Comparison of ENCODE assay signal across 1 cellular context in the genomic region with DNA sequence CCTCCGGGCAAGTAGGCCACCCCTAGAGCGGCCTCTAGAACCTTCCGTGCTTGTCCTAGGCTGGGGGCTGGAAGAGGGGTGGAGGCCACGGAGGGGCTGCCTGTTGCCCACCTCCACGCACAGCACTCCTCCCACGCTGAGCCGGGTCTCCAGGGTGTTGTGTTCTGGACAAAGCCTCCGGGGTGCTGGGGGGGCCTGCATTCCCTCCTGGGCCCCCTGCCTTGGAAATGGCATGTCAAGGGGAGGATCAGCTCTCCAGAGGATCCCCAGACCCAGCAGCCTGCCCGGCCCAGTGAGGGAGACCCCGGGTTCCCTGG.
TF ChIP-seq lines count a peak whose summit lies in the region.

No MANE protein-coding gene starts in this region.

TF ChIP-seq in HepG2, 621 proteins besides CTCF, POLR2A, EP300 and RAD21:
- TF ChIP-seq, protein P1, sequence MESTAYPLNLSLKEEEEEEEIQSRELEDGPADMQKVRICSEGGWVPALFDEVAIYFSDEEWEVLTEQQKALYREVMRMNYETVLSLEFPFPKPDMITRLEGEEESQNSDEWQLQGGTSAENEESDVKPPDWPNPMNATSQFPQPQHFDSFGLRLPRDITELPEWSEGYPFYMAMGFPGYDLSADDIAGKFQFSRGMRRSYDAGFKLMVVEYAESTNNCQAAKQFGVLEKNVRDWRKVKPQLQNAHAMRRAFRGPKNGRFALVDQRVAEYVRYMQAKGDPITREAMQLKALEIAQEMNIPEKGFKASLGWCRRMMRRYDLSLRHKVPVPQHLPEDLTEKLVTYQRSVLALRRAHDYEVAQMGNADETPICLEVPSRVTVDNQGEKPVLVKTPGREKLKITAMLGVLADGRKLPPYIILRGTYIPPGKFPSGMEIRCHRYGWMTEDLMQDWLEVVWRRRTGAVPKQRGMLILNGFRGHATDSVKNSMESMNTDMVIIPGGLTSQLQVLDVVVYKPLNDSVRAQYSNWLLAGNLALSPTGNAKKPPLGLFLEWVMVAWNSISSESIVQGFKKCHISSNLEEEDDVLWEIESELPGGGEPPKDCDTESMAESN (CRISPR knock-in tag; conservative IDR thresholded peaks at IDR 0.05), result 0 out of 2 replicates have a peak, but pooled peaks have one; percentile 0
- TF ChIP-seq KDM5A (IDR thresholded peaks at IDR 0.05; ENCODE audit: borderline replicate concordance, low read length) (no peak), ZNF431 (CRISPR knock-in tag; IDR thresholded peaks at IDR 0.05; ENCODE audit: borderline replicate concordance, low read depth) (no peak), ZNF547 (CRISPR knock-in tag; IDR thresholded peaks at IDR 0.05) (0 out of 2 replicates have a peak, but pooled peaks have one; percentile 0), ZNF687 (CRISPR knock-in tag; IDR thresholded peaks at IDR 0.05) (peak; percentile 9), HIVEP1 (CRISPR knock-in tag; IDR thresholded peaks at IDR 0.05) (0 out of 2 replicates have a peak, but pooled peaks have one; percentile 1), FOXM1 (CRISPR knock-in tag; IDR thresholded peaks at IDR 0.05) (no peak), TOE1 (CRISPR knock-in tag; IDR thresholded peaks at IDR 0.05) (no peak), ERF (CRISPR knock-in tag; IDR thresholded peaks at IDR 0.05) (no peak), ZNF724P (CRISPR knock-in tag; IDR thresholded peaks at IDR 0.05; ENCODE audit: borderline replicate concordance) (no peak), ZNF543 (CRISPR knock-in tag; IDR thresholded peaks at IDR 0.05) (peak; percentile 69; the same call in 1 of the 2 replicates), ZNF296 (CRISPR knock-in tag; conservative IDR thresholded peaks at IDR 0.05) (0 out of 2 replicates have a peak, but pooled peaks have one; percentile 11), ZNF564 (CRISPR knock-in tag; IDR thresholded peaks at IDR 0.05) (no peak)
- TF ChIP-seq, protein P2, sequence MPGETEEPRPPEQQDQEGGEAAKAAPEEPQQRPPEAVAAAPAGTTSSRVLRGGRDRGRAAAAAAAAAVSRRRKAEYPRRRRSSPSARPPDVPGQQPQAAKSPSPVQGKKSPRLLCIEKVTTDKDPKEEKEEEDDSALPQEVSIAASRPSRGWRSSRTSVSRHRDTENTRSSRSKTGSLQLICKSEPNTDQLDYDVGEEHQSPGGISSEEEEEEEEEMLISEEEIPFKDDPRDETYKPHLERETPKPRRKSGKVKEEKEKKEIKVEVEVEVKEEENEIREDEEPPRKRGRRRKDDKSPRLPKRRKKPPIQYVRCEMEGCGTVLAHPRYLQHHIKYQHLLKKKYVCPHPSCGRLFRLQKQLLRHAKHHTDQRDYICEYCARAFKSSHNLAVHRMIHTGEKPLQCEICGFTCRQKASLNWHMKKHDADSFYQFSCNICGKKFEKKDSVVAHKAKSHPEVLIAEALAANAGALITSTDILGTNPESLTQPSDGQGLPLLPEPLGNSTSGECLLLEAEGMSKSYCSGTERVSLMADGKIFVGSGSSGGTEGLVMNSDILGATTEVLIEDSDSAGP (CRISPR knock-in tag; IDR thresholded peaks at IDR 0.05; ENCODE audit: borderline replicate concordance), result peak; percentile 50; the same call in 1 of the 2 replicates
- TF ChIP-seq, protein P3, sequence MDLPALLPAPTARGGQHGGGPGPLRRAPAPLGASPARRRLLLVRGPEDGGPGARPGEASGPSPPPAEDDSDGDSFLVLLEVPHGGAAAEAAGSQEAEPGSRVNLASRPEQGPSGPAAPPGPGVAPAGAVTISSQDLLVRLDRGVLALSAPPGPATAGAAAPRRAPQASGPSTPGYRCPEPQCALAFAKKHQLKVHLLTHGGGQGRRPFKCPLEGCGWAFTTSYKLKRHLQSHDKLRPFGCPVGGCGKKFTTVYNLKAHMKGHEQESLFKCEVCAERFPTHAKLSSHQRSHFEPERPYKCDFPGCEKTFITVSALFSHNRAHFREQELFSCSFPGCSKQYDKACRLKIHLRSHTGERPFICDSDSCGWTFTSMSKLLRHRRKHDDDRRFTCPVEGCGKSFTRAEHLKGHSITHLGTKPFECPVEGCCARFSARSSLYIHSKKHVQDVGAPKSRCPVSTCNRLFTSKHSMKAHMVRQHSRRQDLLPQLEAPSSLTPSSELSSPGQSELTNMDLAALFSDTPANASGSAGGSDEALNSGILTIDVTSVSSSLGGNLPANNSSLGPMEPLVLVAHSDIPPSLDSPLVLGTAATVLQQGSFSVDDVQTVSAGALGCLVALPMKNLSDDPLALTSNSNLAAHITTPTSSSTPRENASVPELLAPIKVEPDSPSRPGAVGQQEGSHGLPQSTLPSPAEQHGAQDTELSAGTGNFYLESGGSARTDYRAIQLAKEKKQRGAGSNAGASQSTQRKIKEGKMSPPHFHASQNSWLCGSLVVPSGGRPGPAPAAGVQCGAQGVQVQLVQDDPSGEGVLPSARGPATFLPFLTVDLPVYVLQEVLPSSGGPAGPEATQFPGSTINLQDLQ (CRISPR knock-in tag; IDR thresholded peaks at IDR 0.05), result 0 out of 2 replicates have a peak, but pooled peaks have one; percentile 18
- TF ChIP-seq, protein P4, sequence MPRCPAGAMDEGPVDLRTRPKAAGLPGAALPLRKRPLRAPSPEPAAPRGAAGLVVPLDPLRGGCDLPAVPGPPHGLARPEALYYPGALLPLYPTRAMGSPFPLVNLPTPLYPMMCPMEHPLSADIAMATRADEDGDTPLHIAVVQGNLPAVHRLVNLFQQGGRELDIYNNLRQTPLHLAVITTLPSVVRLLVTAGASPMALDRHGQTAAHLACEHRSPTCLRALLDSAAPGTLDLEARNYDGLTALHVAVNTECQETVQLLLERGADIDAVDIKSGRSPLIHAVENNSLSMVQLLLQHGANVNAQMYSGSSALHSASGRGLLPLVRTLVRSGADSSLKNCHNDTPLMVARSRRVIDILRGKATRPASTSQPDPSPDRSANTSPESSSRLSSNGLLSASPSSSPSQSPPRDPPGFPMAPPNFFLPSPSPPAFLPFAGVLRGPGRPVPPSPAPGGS (CRISPR knock-in tag; IDR thresholded peaks at IDR 0.05), result no peak
- TF ChIP-seq, protein P5, sequence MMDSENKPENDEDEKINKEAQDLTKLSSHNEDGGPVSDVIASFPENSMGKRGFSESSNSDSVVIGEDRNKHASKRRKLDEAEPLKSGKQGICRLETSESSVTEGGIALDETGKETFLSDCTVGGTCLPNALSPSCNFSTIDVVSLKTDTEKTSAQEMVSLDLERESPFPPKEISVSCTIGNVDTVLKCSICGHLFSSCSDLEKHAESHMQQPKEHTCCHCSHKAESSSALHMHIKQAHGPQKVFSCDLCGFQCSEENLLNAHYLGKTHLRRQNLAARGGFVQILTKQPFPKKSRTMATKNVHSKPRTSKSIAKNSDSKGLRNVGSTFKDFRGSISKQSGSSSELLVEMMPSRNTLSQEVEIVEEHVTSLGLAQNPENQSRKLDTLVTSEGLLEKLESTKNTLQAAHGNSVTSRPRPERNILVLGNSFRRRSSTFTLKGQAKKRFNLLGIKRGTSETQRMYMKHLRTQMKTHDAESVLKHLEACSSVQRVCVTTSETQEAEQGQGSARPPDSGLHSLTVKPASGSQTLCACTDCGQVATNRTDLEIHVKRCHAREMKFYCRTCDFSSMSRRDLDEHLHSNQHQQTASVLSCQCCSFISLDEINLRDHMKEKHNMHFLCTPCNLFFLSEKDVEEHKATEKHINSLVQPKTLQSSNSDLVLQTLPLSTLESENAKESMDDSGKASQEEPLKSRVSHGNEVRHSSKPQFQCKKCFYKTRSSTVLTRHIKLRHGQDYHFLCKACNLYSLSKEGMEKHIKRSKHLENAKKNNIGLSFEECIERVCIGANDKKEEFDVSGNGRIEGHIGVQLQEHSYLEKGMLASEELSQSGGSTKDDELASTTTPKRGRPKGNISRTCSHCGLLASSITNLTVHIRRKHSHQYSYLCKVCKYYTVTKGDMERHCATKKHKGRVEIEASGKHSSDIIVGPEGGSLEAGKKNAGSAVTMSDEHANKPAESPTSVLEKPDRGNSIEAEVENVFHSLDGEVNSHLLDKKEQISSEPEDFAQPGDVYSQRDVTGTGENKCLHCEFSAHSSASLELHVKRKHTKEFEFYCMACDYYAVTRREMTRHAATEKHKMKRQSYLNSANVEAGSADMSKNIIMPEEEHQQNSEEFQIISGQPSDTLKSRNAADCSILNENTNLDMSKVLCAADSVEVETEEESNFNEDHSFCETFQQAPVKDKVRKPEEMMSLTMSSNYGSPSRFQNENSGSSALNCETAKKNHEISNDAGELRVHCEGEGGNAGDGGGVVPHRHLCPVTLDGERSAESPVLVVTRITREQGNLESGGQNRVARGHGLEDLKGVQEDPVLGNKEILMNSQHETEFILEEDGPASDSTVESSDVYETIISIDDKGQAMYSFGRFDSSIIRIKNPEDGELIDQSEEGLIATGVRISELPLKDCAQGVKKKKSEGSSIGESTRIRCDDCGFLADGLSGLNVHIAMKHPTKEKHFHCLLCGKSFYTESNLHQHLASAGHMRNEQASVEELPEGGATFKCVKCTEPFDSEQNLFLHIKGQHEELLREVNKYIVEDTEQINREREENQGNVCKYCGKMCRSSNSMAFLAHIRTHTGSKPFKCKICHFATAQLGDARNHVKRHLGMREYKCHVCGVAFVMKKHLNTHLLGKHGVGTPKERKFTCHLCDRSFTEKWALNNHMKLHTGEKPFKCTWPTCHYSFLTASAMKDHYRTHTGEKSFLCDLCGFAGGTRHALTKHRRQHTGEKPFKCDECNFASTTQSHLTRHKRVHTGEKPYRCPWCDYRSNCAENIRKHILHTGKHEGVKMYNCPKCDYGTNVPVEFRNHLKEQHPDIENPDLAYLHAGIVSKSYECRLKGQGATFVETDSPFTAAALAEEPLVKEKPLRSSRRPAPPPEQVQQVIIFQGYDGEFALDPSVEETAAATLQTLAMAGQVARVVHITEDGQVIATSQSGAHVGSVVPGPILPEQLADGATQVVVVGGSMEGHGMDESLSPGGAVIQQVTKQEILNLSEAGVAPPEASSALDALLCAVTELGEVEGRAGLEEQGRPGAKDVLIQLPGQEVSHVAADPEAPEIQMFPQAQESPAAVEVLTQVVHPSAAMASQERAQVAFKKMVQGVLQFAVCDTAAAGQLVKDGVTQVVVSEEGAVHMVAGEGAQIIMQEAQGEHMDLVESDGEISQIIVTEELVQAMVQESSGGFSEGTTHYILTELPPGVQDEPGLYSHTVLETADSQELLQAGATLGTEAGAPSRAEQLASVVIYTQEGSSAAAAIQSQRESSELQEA (CRISPR knock-in tag; IDR thresholded peaks at IDR 0.05; ENCODE audit: not compliant biosample characterization), result peak; percentile 47
